In genomic region chr12:101877816-101878811, GRCh38 we compare ENCODE assay signal across 1 cellular context.
TF ChIP-seq lines count a peak whose summit lies in the region.

No MANE protein-coding gene starts in this region.

TF ChIP-seq in HEK293, 187 proteins besides CTCF, POLR2A, EP300 and RAD21 (continued from another document):
- TF ChIP-seq ZNF449 (tag by site-specific recombination; IDR thresholded peaks at IDR 0.05) = no peak
- no peak for TF ChIP-seq ZNF623 (tag by site-specific recombination; IDR thresholded peaks at IDR 0.05)
- TF ChIP-seq KLF7 (tag by site-specific recombination; IDR thresholded peaks at IDR 0.05; ENCODE audit: borderline replicate concordance) = no peak
- 0 out of 2 replicates have a peak, but pooled peaks have one; percentile 15 for TF ChIP-seq ZNF501 (tag by site-specific recombination; IDR thresholded peaks at IDR 0.05)
- no peak for TF ChIP-seq ZNF768 (tag by site-specific recombination; IDR thresholded peaks at IDR 0.05)
- no peak for TF ChIP-seq ZNF19 (tag by site-specific recombination; IDR thresholded peaks at IDR 0.05; ENCODE audit: low read depth)
- TF ChIP-seq ZBTB17 (tag by site-specific recombination; IDR thresholded peaks at IDR 0.05) = peak; percentile 47; the same call in 1 of the 2 replicates
- no peak for TF ChIP-seq ZNF169 (tag by site-specific recombination; IDR thresholded peaks at IDR 0.05)
- no peak for TF ChIP-seq ZBTB1 (tag by site-specific recombination; IDR thresholded peaks at IDR 0.05)
- 0 out of 2 replicates have a peak, but pooled peaks have one; percentile 12 for TF ChIP-seq ZNF324 (tag by site-specific recombination; IDR thresholded peaks at IDR 0.05)
- TF ChIP-seq ZNF645 (tag by site-specific recombination; IDR thresholded peaks at IDR 0.05) = no peak
- no peak for TF ChIP-seq HOXA7 (CRISPR knock-in tag; IDR thresholded peaks at IDR 0.05; ENCODE audit: borderline replicate concordance)
- TF ChIP-seq MEIS1 (CRISPR knock-in tag; IDR thresholded peaks at IDR 0.05; ENCODE audit: borderline replicate concordance) = no peak
- no peak for TF ChIP-seq ZNF184 (tag by site-specific recombination; IDR thresholded peaks at IDR 0.05)
- TF ChIP-seq BCL11B (tag by site-specific recombination; IDR thresholded peaks at IDR 0.05; ENCODE audit: low read depth) = no peak
- no peak for TF ChIP-seq ZNF747 (tag by site-specific recombination; IDR thresholded peaks at IDR 0.05)
- TF ChIP-seq SETDB1 (IDR thresholded peaks at IDR 0.05; ENCODE audit: insufficient read length, low read length) = no peak
- peak; percentile 75 for TF ChIP-seq ZNF335 (tag by site-specific recombination; conservative IDR thresholded peaks at IDR 0.05)
- TF ChIP-seq ZNF704 (tag by site-specific recombination; IDR thresholded peaks at IDR 0.05) = no peak
- TF ChIP-seq REPIN1 (tag by site-specific recombination; IDR thresholded peaks at IDR 0.05; ENCODE audit: low read depth) = no peak
- TF ChIP-seq ZNF239 (tag by site-specific recombination; IDR thresholded peaks at IDR 0.05) = no peak
- no peak for TF ChIP-seq ZNF843 (tag by site-specific recombination; IDR thresholded peaks at IDR 0.05)
- TF ChIP-seq PRDM1 (tag by site-specific recombination; IDR thresholded peaks at IDR 0.05) = no peak
- no peak for TF ChIP-seq ZNF248 (tag by site-specific recombination; IDR thresholded peaks at IDR 0.05)
- no peak for TF ChIP-seq ZNF639 (tag by site-specific recombination; IDR thresholded peaks at IDR 0.05)
- TF ChIP-seq ZBTB8A (tag by site-specific recombination; IDR thresholded peaks at IDR 0.05) = no peak
- TF ChIP-seq ZNF18 (tag by site-specific recombination; IDR thresholded peaks at IDR 0.05) = peak; percentile 67; the same call in 1 of the 2 replicates
- TF ChIP-seq AEBP2 (tag by site-specific recombination; IDR thresholded peaks at IDR 0.05; ENCODE audit: borderline replicate concordance) = no peak
- no peak for TF ChIP-seq ZFP3 (tag by site-specific recombination; IDR thresholded peaks at IDR 0.05; ENCODE audit: low read depth)
- no peak for TF ChIP-seq ZNF837 (tag by site-specific recombination; IDR thresholded peaks at IDR 0.05)
- TF ChIP-seq ZBTB10 (tag by site-specific recombination; IDR thresholded peaks at IDR 0.05) = no peak
- no peak for TF ChIP-seq ZNF341 (tag by site-specific recombination; IDR thresholded peaks at IDR 0.05; ENCODE audit: low read depth)
- no peak for TF ChIP-seq SCRT1 (tag by site-specific recombination; IDR thresholded peaks at IDR 0.05; ENCODE audit: borderline replicate concordance)
- TF ChIP-seq SALL2 (tag by site-specific recombination; IDR thresholded peaks at IDR 0.05; ENCODE audit: borderline replicate concordance) = no peak
- TF ChIP-seq ZNF37A (tag by site-specific recombination; IDR thresholded peaks at IDR 0.05) = no peak
- no peak for TF ChIP-seq ZNF214 (tag by site-specific recombination; IDR thresholded peaks at IDR 0.05; ENCODE audit: borderline replicate concordance)
- no peak for TF ChIP-seq ZNF175 (tag by site-specific recombination; IDR thresholded peaks at IDR 0.05)
